In the genomic region with DNA sequence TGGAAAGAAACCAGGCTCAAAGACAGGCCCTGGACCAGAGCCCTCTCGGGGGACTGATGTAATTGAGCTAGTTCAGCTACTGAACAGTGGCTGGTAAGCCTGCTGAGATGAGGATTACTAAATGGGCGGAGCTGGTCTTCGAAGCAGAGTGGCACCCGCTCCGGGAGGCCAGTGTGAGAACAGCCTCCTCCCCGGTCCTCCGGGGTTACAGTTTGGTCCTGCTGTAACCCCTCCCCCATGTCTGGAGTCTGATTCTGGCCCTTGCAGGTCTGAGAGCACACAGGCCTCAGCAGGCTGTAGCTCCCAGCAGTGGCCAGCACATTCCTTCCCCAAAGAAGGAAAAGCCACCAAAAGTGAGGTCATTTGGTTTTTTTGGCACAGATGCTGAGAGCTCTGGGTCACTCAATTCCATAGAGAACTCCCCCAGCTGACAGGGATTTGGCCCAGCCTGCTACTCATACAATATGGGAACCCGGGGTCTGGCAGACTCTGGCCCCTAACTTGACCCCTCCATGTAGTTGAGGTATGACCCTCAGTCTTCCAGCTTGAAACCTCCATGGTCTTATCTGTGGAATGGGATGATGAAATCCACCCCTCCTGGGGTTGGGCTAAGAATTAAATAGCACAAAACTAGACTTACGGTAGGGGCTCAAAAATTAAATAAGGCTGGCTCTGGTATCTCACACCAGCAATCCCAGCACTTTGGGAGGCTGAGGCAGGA, we compare ENCODE assay signal across 7 cellular contexts. TPM values are rescaled to one million over a fixed set of nuclear protein-coding genes. Genes with fewer than 3 reads are reported as not detected.
DNase-seq lines count a peak whose midpoint lies in the region; ATAC-seq, FAIRE-seq and TF ChIP-seq lines count a peak whose summit lies in the region.

No MANE protein-coding gene starts in this region.

- POLR2A ChIA-PET in K562 (lab: Yijun Ruan, JAX), result interaction anchor here (0.6 to 1.0 kb wide), 5 partner anchors 12 to 708 kb away, joined by 3 read pairs; no protein-coding TSS in a partner anchor

- H3K4me1 ChIP-seq in HUES48 (ENCODE audit: control insufficient read depth, insufficient read depth, low read length) (peaks cover 60% of the 10 kb centered on the region), K562 (replicated peaks in 1 of 2; ENCODE audit: control insufficient read depth in 2 of 2, insufficient read depth in 2 of 2, low read length in 2 of 2) (peaks cover 7 to 18% of the 10 kb centered on the region in 2 experiments; a peak in 4 of 5 replicates)

- H3K9me3 ChIP-seq in HUES48 (ENCODE audit: control insufficient read depth, insufficient read depth, low read length), result no peaks in the 10 kb centered on the region
- H3K9me3 ChIP-seq in K562 (replicated peaks; ENCODE audit: control insufficient read depth, insufficient read depth, low read depth, low read length), result no peaks in the 10 kb centered on the region

- peaks cover 4% of the 10 kb centered on the region for H3K9me1 ChIP-seq in K562 (ENCODE audit: control insufficient read depth, insufficient read depth, low read length)

- H3K36me3 ChIP-seq in HUES48 (ENCODE audit: control insufficient read depth, insufficient read depth, low read length) (no peaks in the 10 kb centered on the region), K562 (ENCODE audit: control insufficient read depth, insufficient read depth, low read length) (no peaks in the 10 kb centered on the region; the same call in 2 of the 3 replicates)

- no peak overlapping the region for H2AFZ ChIP-seq in K562 (ENCODE audit: low read depth, low read length)

- H3K4me2 ChIP-seq in K562 (ENCODE audit: insufficient read depth, low read length), result no peak overlapping the region

- H3K4me3 ChIP-seq in HUES48 (ENCODE audit: low read depth, low read length) (no peak overlapping the region), K562 (no peak overlapping the region)

- BruUV-seq in K562 (replicated peaks; lab: Mats Ljungman, UMichigan), result no TSS peak

- DNase-seq in K562 (ENCODE audit: extremely low read depth in 1 of 4, low spot score in 3 of 4), result no peak
- peak; percentile 97 for DNase-seq in kidney glomerular epithelial cell (lab: John Stamatoyannopoulos, UW)
- DNase-seq in stromal cell of bone marrow (ENCODE audit: low read depth), result peak; percentile 91
- no peak for DNase-seq in NCI-H1417 treated with DMSO at 0.1 percent for 48 hours (lab: John Stamatoyannopoulos, UW)
- no peak for DNase-seq in activated gamma-delta T cell treated with Interleukin-2 at 50 U/mL for 16 hours

- H3K27me3 ChIP-seq in HUES48 (ENCODE audit: control insufficient read depth, insufficient read depth, low read length) (no peaks in the 10 kb centered on the region), K562 (ENCODE audit: control insufficient read depth in 2 of 2, insufficient read depth in 2 of 2, low read length in 2 of 2) (no peaks in the 10 kb centered on the region)

- H3K27ac ChIP-seq in HUES48 (ENCODE audit: low read depth, low read length) (peak overlapping the region; percentile 56), K562 (ENCODE audit: extremely low read depth, low read depth, low read length) (no peak overlapping the region)

- TF ChIP-seq CTCF in K562 (IDR thresholded peaks at IDR 0.05 in 2 of 3, conservative IDR thresholded peaks at IDR 0.05 in 1 of 3; ENCODE audit: insufficient read depth in 2 of 3, low read depth in 1 of 3, low read length in 3 of 3), result no peak

- 56% methylated on average over 9 of the region's 9 CpGs for WGBS in K562 (ENCODE audit: insufficient coverage, low coverage, missing lambda C conversion rate)

- no peak for TF ChIP-seq POLR2A in K562 (conservative IDR thresholded peaks at IDR 0.05)

- in situ Hi-C loops in K562 (cut with MboI), result no loop called here

- FAIRE-seq in K562 (lab: Jason Lieb, UNC), result no peak

- peak; percentile 29; the same call in 2 of the 3 replicates for ATAC-seq in K562
- ATAC-seq in GM18873 (IDR thresholded peaks at IDR 0.05; ENCODE audit: low FRiP score, unreplicated experiment), result no peak

- H3K79me2 ChIP-seq in K562 (ENCODE audit: control insufficient read depth, insufficient read depth, low read length), result peaks cover 10% of the 10 kb centered on the region

- peaks cover 40% of the 10 kb centered on the region for H4K20me1 ChIP-seq in K562 (replicated peaks; ENCODE audit: control insufficient read depth, insufficient read depth, low read length)

- H3K9ac ChIP-seq in HUES48 (ENCODE audit: low read depth, low read length), result no peak overlapping the region
- H3K9ac ChIP-seq in K562 (ENCODE audit: insufficient read depth in 1 of 2, low read depth in 2 of 2, low read length in 2 of 2), result no peak overlapping the region

- TF ChIP-seq EP300 in K562 (IDR thresholded peaks at IDR 0.05; ENCODE audit: low read length), result no peak

- TF ChIP-seq RAD21 in K562 (CRISPR knock-in tag; conservative IDR thresholded peaks at IDR 0.05 in 1 of 2, IDR thresholded peaks at IDR 0.05 in 1 of 2), result no peak

- intact Hi-C loops in K562 (cut with micrococcal nuclease), result no loop called here

- CTCF ChIA-PET in K562 (lab: Yijun Ruan, JAX; ENCODE audit: low intra/inter-chr PET ratio), result no interaction called here

TF ChIP-seq in K562, 482 proteins besides CTCF, POLR2A, EP300 and RAD21 (continues in another document):
- TF ChIP-seq POLR2AphosphoS2 (IDR thresholded peaks at IDR 0.05; ENCODE audit: low read length) (no peak), HNRNPH1 (optimal IDR thresholded peaks at IDR 0.05; ENCODE audit: low read depth, low read length) (no peak), SP1 (CRISPR knock-in tag; IDR thresholded peaks at IDR 0.05) (no peak), ZBED1 (IDR thresholded peaks at IDR 0.05) (no peak), HIVEP1 (CRISPR knock-in tag; IDR thresholded peaks at IDR 0.05) (no peak), TRIM24 (IDR thresholded peaks at IDR 0.05) (no peak), ERF (CRISPR knock-in tag; IDR thresholded peaks at IDR 0.05) (no peak), KDM1A (IDR thresholded peaks at IDR 0.05) (0 out of 4 replicates have a peak, but pooled peaks of 1 of the 2 experiments have one; percentile 18), TCF7 (IDR thresholded peaks at IDR 0.05; ENCODE audit: borderline replicate concordance) (no peak), ZNF707 (CRISPR knock-in tag; conservative IDR thresholded peaks at IDR 0.05) (no peak), SMARCE1 (IDR thresholded peaks at IDR 0.05) (no peak), ETS2 (tag; IDR thresholded peaks at IDR 0.05; ENCODE audit: borderline replicate concordance, poor library complexity, severe bottlenecking) (no peak), NCOA4 (IDR thresholded peaks at IDR 0.05; ENCODE audit: partially characterized antibody) (no peak), FOXK2 (conservative IDR thresholded peaks at IDR 0.05 in 1 of 2, IDR thresholded peaks at IDR 0.05 in 1 of 2; ENCODE audit: low read depth in 2 of 2) (no peak), NR3C1 (CRISPR knock-in tag; IDR thresholded peaks at IDR 0.05) (no peak), RB1 (IDR thresholded peaks at IDR 0.05; ENCODE audit: low read depth) (no peak), HDAC8 (tag; IDR thresholded peaks at IDR 0.05) (no peak), NFIC (IDR thresholded peaks at IDR 0.05) (no peak)
- TF ChIP-seq, protein P1, sequence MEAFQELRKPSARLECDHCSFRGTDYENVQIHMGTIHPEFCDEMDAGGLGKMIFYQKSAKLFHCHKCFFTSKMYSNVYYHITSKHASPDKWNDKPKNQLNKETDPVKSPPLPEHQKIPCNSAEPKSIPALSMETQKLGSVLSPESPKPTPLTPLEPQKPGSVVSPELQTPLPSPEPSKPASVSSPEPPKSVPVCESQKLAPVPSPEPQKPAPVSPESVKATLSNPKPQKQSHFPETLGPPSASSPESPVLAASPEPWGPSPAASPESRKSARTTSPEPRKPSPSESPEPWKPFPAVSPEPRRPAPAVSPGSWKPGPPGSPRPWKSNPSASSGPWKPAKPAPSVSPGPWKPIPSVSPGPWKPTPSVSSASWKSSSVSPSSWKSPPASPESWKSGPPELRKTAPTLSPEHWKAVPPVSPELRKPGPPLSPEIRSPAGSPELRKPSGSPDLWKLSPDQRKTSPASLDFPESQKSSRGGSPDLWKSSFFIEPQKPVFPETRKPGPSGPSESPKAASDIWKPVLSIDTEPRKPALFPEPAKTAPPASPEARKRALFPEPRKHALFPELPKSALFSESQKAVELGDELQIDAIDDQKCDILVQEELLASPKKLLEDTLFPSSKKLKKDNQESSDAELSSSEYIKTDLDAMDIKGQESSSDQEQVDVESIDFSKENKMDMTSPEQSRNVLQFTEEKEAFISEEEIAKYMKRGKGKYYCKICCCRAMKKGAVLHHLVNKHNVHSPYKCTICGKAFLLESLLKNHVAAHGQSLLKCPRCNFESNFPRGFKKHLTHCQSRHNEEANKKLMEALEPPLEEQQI (IDR thresholded peaks at IDR 0.05), result no peak

RNA-seq across cellular contexts. Expression of a gene that starts 39.0 kb away (rescaled TPM):
- total RNA-seq in K562 (2011; cell fraction: chromatin; rRNA removed; ENCODE audit: low replicate concordance), result 54.6 and 92.3 TPM in 2 replicates
- 49.7 and 53.4 TPM in 2 replicates for total RNA-seq in K562 (2011; cell fraction: nucleolus; rRNA removed)
- total RNA-seq in K562 (2011; cell fraction: nucleoplasm; rRNA removed), result 46.1 and 65.6 TPM in 2 replicates
- total RNA-seq in K562 (2014; rRNA removed) (42.5 and 47.3 TPM in 2 replicates), K562 (2014; rRNA removed; fragmentation: Illumina TruSeq; extraction: Trizol) (15.9 and 16.8 TPM in 2 replicates), K562 (2015; rRNA removed; fragmentation: Illumina TruSeq; extraction: Trizol) (26.1 and 26.8 TPM in 2 replicates), K562 (2021) (62.3 and 67.7 TPM in 2 replicates)
- polyA plus RNA-seq in K562 (2011; rRNA removed) (37.3 and 44.7 TPM in 2 replicates), K562 (2014; fragmentation: Illumina TruSeq; extraction: Trizol) (56.9 and 59.2 TPM in 2 replicates), K562 (2014; fragmentation: Nextera tagmentation; extraction: Ambion mirVana) (1 to 10 TPM; 2.2 to 5.6 TPM), K562 (2014; rRNA removed) (30.8 and 34.5 TPM in 2 replicates)
- polyA plus RNA-seq in K562 (2011; cell fraction: cytosol; rRNA removed), result 33.0 and 71.5 TPM in 2 replicates
- 38.8 and 47.1 TPM in 2 replicates for polyA plus RNA-seq in K562 (2011; cell fraction: nucleus; rRNA removed)
- polyA plus RNA-seq in K562 (2012), result 63.9 and 83.3 TPM in 2 replicates
- polyA minus RNA-seq in K562 (2011; rRNA and poly(A)+ RNA removed), result 50.7 and 52.2 TPM in 2 replicates
- 66.1 and 73.5 TPM in 2 replicates for polyA minus RNA-seq in K562 (2011; cell fraction: cytosol; rRNA and poly(A)+ RNA removed)
- polyA minus RNA-seq in K562 (2011; cell fraction: nucleus; rRNA and poly(A)+ RNA removed), result 25.3 and 32.7 TPM in 2 replicates

Comparison
In these comparisons a context has a peak if more than half of its experiments do, and no peak if none do; other contexts are left out.
1. DNase-seq: peak in kidney glomerular epithelial cell (single experiment) and stromal cell of bone marrow (single experiment); none in K562 (0 of 4), NCI-H1417 treated with DMSO at 0.1 percent for 48 hours (single experiment) and activated gamma-delta T cell treated with Interleukin-2 at 50 U/mL for 16 hours (single experiment).